ENCODE assay signal across 1 cellular context in genomic region chr12:115422845-115423545, GRCh38.
TF ChIP-seq lines count a peak whose summit lies in the region.

No MANE protein-coding gene starts in this region.

TF ChIP-seq in GM23338, 12 proteins besides CTCF, POLR2A, EP300 and RAD21 (continued from another document):
- TF ChIP-seq ETS1 (IDR thresholded peaks at IDR 0.05) = no peak
- no peak for TF ChIP-seq STAT1 (IDR thresholded peaks at IDR 0.05; ENCODE audit: unreplicated experiment)
- no peak for TF ChIP-seq ZNF462 (CRISPR knock-in tag; IDR thresholded peaks at IDR 0.05)
- TF ChIP-seq NANOG (IDR thresholded peaks at IDR 0.05; ENCODE audit: borderline replicate concordance) = no peak
- TF ChIP-seq EZH2phosphoT487 (IDR thresholded peaks at IDR 0.05; ENCODE audit: unreplicated experiment) = no peak
- no peak for TF ChIP-seq CREB1 (CRISPR knock-in tag; IDR thresholded peaks at IDR 0.05; ENCODE audit: low read depth)
TF ChIP-seq in GM23338: peak in this region for 0.
